In genomic region chr3:59573911-59574310, GRCh38 we compare ENCODE assay signal across 10 cellular contexts.
DNase-seq lines count a peak whose midpoint lies in the region; ATAC-seq, FAIRE-seq and TF ChIP-seq lines count a peak whose summit lies in the region.
"Had no signal": no experiment of that assay in that cellular context is flagged by ENCODE, and none has a peak within 500 bp of the region (broad histone marks: within the 10 kb centered on the region; RNA-seq: fewer than 3 reads in every experiment).

No MANE protein-coding gene starts in this region.

- no peak overlapping the region for H3K4me3 Mint-ChIP-seq in activated naive CD8-positive, alpha-beta T cell treated with anti-CD3 and anti-CD28 coated beads for 36 hours

- ATAC-seq in gastroesophageal sphincter (peak; percentile 78), psoas muscle (peak; percentile 58 to 85 (median 76))
- ATAC-seq: activated CD4-positive, CD25-positive, alpha-beta regulatory T cell treated with anti-CD3 and anti-CD28 coated beads, Interleukin-2, amount 50 U/mL, for 24 hours; K562 had no signal

- H3K4me1 ChIP-seq in adrenal gland (replicated peaks in 1 of 2) (no peaks in the 10 kb centered on the region), gastroesophageal sphincter (peaks cover 0 to 21% (median 5%) of the 10 kb centered on the region in 3 donors), psoas muscle (no peaks in the 10 kb centered on the region)

- TF ChIP-seq POLR2A in adrenal gland (IDR thresholded peaks at IDR 0.05) = no peak
- TF ChIP-seq POLR2A in gastroesophageal sphincter (IDR thresholded peaks at IDR 0.05) = no peak
- no peak for TF ChIP-seq POLR2A in GM12892 (IDR thresholded peaks at IDR 0.05; ENCODE audit: low read depth, low read length)

- H3K27ac ChIP-seq in adrenal gland (no peak overlapping the region), gastroesophageal sphincter (no peak overlapping the region), psoas muscle (no peak overlapping the region)

- no peaks in the 10 kb centered on the region for H3K36me3 Mint-ChIP-seq in activated naive CD8-positive, alpha-beta T cell treated with anti-CD3 and anti-CD28 coated beads for 36 hours

- H3K9me3 Mint-ChIP-seq in activated naive CD8-positive, alpha-beta T cell treated with anti-CD3 and anti-CD28 coated beads for 36 hours = no peaks in the 10 kb centered on the region

- peaks cover 4% of the 10 kb centered on the region for H3K27me3 ChIP-seq in adrenal gland
- H3K27me3 ChIP-seq in gastroesophageal sphincter = no peaks in the 10 kb centered on the region
- H3K27me3 ChIP-seq in psoas muscle (ENCODE audit: insufficient read depth in 3 of 3, low read length in 2 of 3) = no peaks in the 10 kb centered on the region

- H3K36me3 ChIP-seq in adrenal gland (replicated peaks in 1 of 2) (no peaks in the 10 kb centered on the region), gastroesophageal sphincter (no peaks in the 10 kb centered on the region), psoas muscle (ENCODE audit: insufficient read depth in 1 of 2, low read depth in 1 of 2) (no peaks in the 10 kb centered on the region)

- H3K4me3 ChIP-seq in adrenal gland (no peak overlapping the region), gastroesophageal sphincter (no peak overlapping the region), psoas muscle (no peak overlapping the region)
- H3K4me3 ChIP-seq: K562 had no signal

- peaks cover 4% of the 10 kb centered on the region for H3K27me3 Mint-ChIP-seq in activated naive CD8-positive, alpha-beta T cell treated with anti-CD3 and anti-CD28 coated beads for 36 hours

- H3K9me3 ChIP-seq in adrenal gland (replicated peaks in 1 of 3) = no peaks in the 10 kb centered on the region
- no peaks in the 10 kb centered on the region for H3K9me3 ChIP-seq in gastroesophageal sphincter
- H3K9me3 ChIP-seq in psoas muscle = no peaks in the 10 kb centered on the region

- no peak overlapping the region for H3K27ac Mint-ChIP-seq in activated naive CD8-positive, alpha-beta T cell treated with anti-CD3 and anti-CD28 coated beads for 36 hours

- no peak for FAIRE-seq in GM12892 (lab: Jason Lieb, UNC)
- FAIRE-seq: K562 had no signal

- no peaks in the 10 kb centered on the region for H3K4me1 Mint-ChIP-seq in activated naive CD8-positive, alpha-beta T cell treated with anti-CD3 and anti-CD28 coated beads for 36 hours

- peak; percentile 42 for DNase-seq in GM03348 (ENCODE audit: low spot score)
- DNase-seq in adrenal gland = peak; percentile 29 to 70 (median 67)
- peak in 1 of 2 donors; percentile 24 for DNase-seq in psoas muscle
- DNase-seq in DMS53 (lab: John Stamatoyannopoulos, UW) = no peak
- DNase-seq in GM12892 (ENCODE audit: insufficient read length) = no peak
- DNase-seq in NCI-H1436 (lab: John Stamatoyannopoulos, UW) = no peak
- DNase-seq in activated naive CD8-positive, alpha-beta T cell treated with anti-CD3 and anti-CD28 coated beads for 36 hours = no peak

- no peak for TF ChIP-seq EP300 in gastroesophageal sphincter (IDR thresholded peaks at IDR 0.05)

- TF ChIP-seq CTCF in adrenal gland (IDR thresholded peaks at IDR 0.05) (no peak), gastroesophageal sphincter (IDR thresholded peaks at IDR 0.05) (no peak), psoas muscle (IDR thresholded peaks at IDR 0.05) (no peak)

- 32 to 41% (median 37%) methylated on average over 4 of the region's 4 CpGs for WGBS in adrenal gland, 4 donors
- 3 to 36% methylated on average over 4 of the region's 4 CpGs for WGBS in gastroesophageal sphincter (ENCODE audit: low coverage in 1 of 2), 2 donors
- 14 to 30% (median 19%) methylated on average over 4 of the region's 4 CpGs for WGBS in psoas muscle, 3 donors

- intact Hi-C loops in adrenal gland (cut with DNase I) = no loop called here
- intact Hi-C loops in psoas muscle (cut with DNase I) = loop anchor here in 1 of 2 donors (2.0 kb wide), 1 partner anchor 285 kb away; no protein-coding TSS in a partner anchor

Comparison
In these comparisons a context has a peak if more than half of its experiments do, and no peak if none do; other contexts are left out.
1. DNase-seq: peak in GM03348 (single experiment) and adrenal gland (7 of 7); none in DMS53 (single experiment), GM12892 (single experiment), NCI-H1436 (single experiment) and activated naive CD8-positive, alpha-beta T cell treated with anti-CD3 and anti-CD28 coated beads for 36 hours (single experiment).